Comparison of ENCODE assay signal across 8 cellular contexts in genomic region chr12:12645485-12645884, GRCh38. TPM values are rescaled to one million over a fixed set of nuclear protein-coding genes. Genes with fewer than 3 reads are reported as not detected.
DNase-seq lines count a peak whose midpoint lies in the region; ATAC-seq, FAIRE-seq and TF ChIP-seq lines count a peak whose summit lies in the region.

No MANE protein-coding gene starts in this region.

- no peaks in the 10 kb centered on the region for H3K4me1 ChIP-seq in Karpas-422 (ENCODE audit: low read length)
- no peaks in the 10 kb centered on the region for H3K4me1 ChIP-seq in tibial nerve

- WGBS in tibial nerve, 2 donors: 68 to 74% methylated on average over 3 of the region's 3 CpGs

- H3K9ac ChIP-seq in Karpas-422 (ENCODE audit: low read length): no peak overlapping the region

- no peaks in the 10 kb centered on the region for H4K20me1 ChIP-seq in Karpas-422 (ENCODE audit: insufficient read depth, low read depth, low read length)

- no peaks in the 10 kb centered on the region for H3K4me1 Mint-ChIP-seq in CD14-positive monocyte

- no peak overlapping the region for H2AFZ ChIP-seq in Karpas-422 (ENCODE audit: low read length)

- no peak overlapping the region for H3K4me2 ChIP-seq in Karpas-422 (ENCODE audit: low read depth, low read length, poor library complexity, severe bottlenecking)

- DNase-seq in CD14-positive monocyte (ENCODE audit: low spot score): no peak
- DNase-seq in GM19239 (ENCODE audit: insufficient read length, low spot score): peak; percentile 44
- peak; percentile 84 for DNase-seq in Karpas-422
- DNase-seq in activated T-cell treated with anti-CD3 and anti-CD28 coated beads for 24 hours (ENCODE audit: low read depth): peak; percentile 14
- peak; percentile 33 for DNase-seq in hepatic stellate cell (ENCODE audit: low spot score)
- DNase-seq in tibial nerve (ENCODE audit: low spot score in 2 of 2): no peak
- DNase-seq in SIG-M5 (lab: John Stamatoyannopoulos, UW): no peak

- H3K4me3 Mint-ChIP-seq in CD14-positive monocyte: no peak overlapping the region

- H3K9me2 ChIP-seq in Karpas-422 (replicated peaks; ENCODE audit: insufficient read depth, low read length): no peaks in the 10 kb centered on the region

- peaks cover 24 to 32% (median 29%) of the 10 kb centered on the region in 7 donors for H3K9me3 Mint-ChIP-seq in CD14-positive monocyte

- intact Hi-C loops in CD14-positive monocyte (cut with micrococcal nuclease): loop anchor here in 1 of 2 donors (10.0 kb wide), 1 partner anchor 59 kb away; no protein-coding TSS in a partner anchor

- peaks cover 8% of the 10 kb centered on the region for H3K36me3 ChIP-seq in Karpas-422 (ENCODE audit: insufficient read depth, low read length)
- peaks cover 0 to 43% (median 5%) of the 10 kb centered on the region in 3 donors for H3K36me3 ChIP-seq in tibial nerve

- TF ChIP-seq CTCF in CD14-positive monocyte (IDR thresholded peaks at IDR 0.05) (peak; percentile 57), tibial nerve (IDR thresholded peaks at IDR 0.05) (peak in 3 of 5 experiments; percentile 21 to 29 (median 27))

- TF ChIP-seq POLR2A in tibial nerve (IDR thresholded peaks at IDR 0.05): no peak

- no peaks in the 10 kb centered on the region for H3K79me2 ChIP-seq in Karpas-422 (ENCODE audit: low read length)

- no peak for TF ChIP-seq EP300 in tibial nerve (IDR thresholded peaks at IDR 0.05)

- H3K27me3 ChIP-seq in Karpas-422 (ENCODE audit: low read length): no peaks in the 10 kb centered on the region
- no peaks in the 10 kb centered on the region for H3K27me3 ChIP-seq in tibial nerve

- H3K4me3 ChIP-seq in Karpas-422 (ENCODE audit: low read length) (no peak overlapping the region), tibial nerve (no peak overlapping the region)

- no peak overlapping the region for H3K27ac Mint-ChIP-seq in CD14-positive monocyte

- peaks cover 0 to 1% (median 0%) of the 10 kb centered on the region in 3 donors for H3K27me3 Mint-ChIP-seq in CD14-positive monocyte (ENCODE audit: low read depth in 3 of 3)

- peaks cover 33 to 40% of the 10 kb centered on the region in 2 donors for H3K36me3 Mint-ChIP-seq in CD14-positive monocyte

- ATAC-seq in HG03460 (IDR thresholded peaks at IDR 0.05; ENCODE audit: unreplicated experiment): no peak

- H3K9me3 ChIP-seq in Karpas-422 (ENCODE audit: low read length) (peaks cover 16% of the 10 kb centered on the region), tibial nerve (peaks cover 0 to 36% (median 9%) of the 10 kb centered on the region in 4 donors)

- FAIRE-seq in GM19239 (lab: Jason Lieb, UNC): no peak

- H3K27ac ChIP-seq in Karpas-422 (ENCODE audit: low read length): no peak overlapping the region
- H3K27ac ChIP-seq in tibial nerve: no peak overlapping the region

RNA-seq across cellular contexts. Expression of gene CREBL2, which starts 33.8 kb away (rescaled TPM):
- 10 to 100 TPM; 38.2 to 45.9 TPM for polyA plus RNA-seq in CD14-positive monocyte
- 14.1 and 19.3 TPM in 2 replicates for total RNA-seq in Karpas-422 (2014; rRNA removed; shearing (Covaris generic); ENCODE audit: low replicate concordance)
- 10 to 100 TPM; 39.9 to 74.7 (median 52.9) TPM for total RNA-seq in tibial nerve

RNA-seq across cellular contexts. Expression of gene GPR19, which starts 50.5 kb away (rescaled TPM):
- polyA plus RNA-seq in CD14-positive monocyte: not detected
- total RNA-seq in Karpas-422 (2014; rRNA removed; shearing (Covaris generic); ENCODE audit: low replicate concordance): 0.22 TPM in 1 of 2 replicates, not detected in the other
- 1 to 10 TPM in 1 of 4 donors, not detected in 3; 1.3 TPM for total RNA-seq in tibial nerve

Comparison
In these comparisons a context has a peak if more than half of its experiments do, and no peak if none do; other contexts are left out.
1. DNase-seq: peak in GM19239 (single experiment), Karpas-422 (single experiment), activated T-cell treated with anti-CD3 and anti-CD28 coated beads for 24 hours (single experiment) and hepatic stellate cell (single experiment); none in CD14-positive monocyte (single experiment), tibial nerve (0 of 2) and SIG-M5 (single experiment).